18 cellular contexts compared by ENCODE assay signal in genomic region chr4:5870701-5871100, GRCh38. TPM values are rescaled to one million over a fixed set of nuclear protein-coding genes. Genes with fewer than 3 reads are reported as not detected.
"Had no signal": no experiment of that assay in that cellular context is flagged by ENCODE, and none has a peak within 500 bp of the region (broad histone marks: within the 10 kb centered on the region; RNA-seq: fewer than 3 reads in every experiment).

No MANE protein-coding gene starts in this region.

- H3K27ac Mint-ChIP-seq: activated CD4-positive, alpha-beta memory T cell treated with anti-CD3 and anti-CD28 coated beads for 36 hours; activated naive CD4-positive, alpha-beta T cell treated with anti-CD3 and anti-CD28 coated beads, Interleukin-2, amount 50 U/mL, for 72 hours; natural killer cell treated with Interleukin-12 subunit alpha and Interleukin-12 subunit beta and Interleukin-15 and Interleukin-18, amount 100 ng/mL, for 72 hours had no signal

- ATAC-seq: activated naive CD4-positive, alpha-beta T cell treated with anti-CD3 and anti-CD28 coated beads, Interleukin-2, amount 50 U/mL, for 72 hours; left lung; natural killer cell treated with Interleukin-12 subunit alpha and Interleukin-12 subunit beta and Interleukin-15 and Interleukin-18, amount 100 ng/mL, for 72 hours had no signal

- H3K36me3 ChIP-seq: esophagus muscularis mucosa, left lung, stomach, upper lobe of left lung had no signal

- H3K4me1 ChIP-seq: stomach, testis had no signal

- H3K4me3 ChIP-seq: coronary artery, esophagus muscularis mucosa, left lung, skin epidermis, stomach, testis, upper lobe of left lung had no signal

- H3K4me3 Mint-ChIP-seq: activated CD4-positive, alpha-beta memory T cell treated with anti-CD3 and anti-CD28 coated beads for 36 hours; natural killer cell treated with Interleukin-12 subunit alpha and Interleukin-12 subunit beta and Interleukin-15 and Interleukin-18, amount 100 ng/mL, for 72 hours had no signal

- H3K27me3 ChIP-seq: left lung, testis, upper lobe of left lung had no signal

- H3K9me3 ChIP-seq: esophagus muscularis mucosa, left lung, testis, upper lobe of left lung had no signal

- H3K27ac ChIP-seq: coronary artery, esophagus muscularis mucosa, left lung, skin epidermis, stomach, testis, upper lobe of left lung, VCaP had no signal

- H3K36me3 Mint-ChIP-seq: activated CD4-positive, alpha-beta memory T cell treated with anti-CD3 and anti-CD28 coated beads for 36 hours; natural killer cell treated with Interleukin-12 subunit alpha and Interleukin-12 subunit beta and Interleukin-15 and Interleukin-18, amount 100 ng/mL, for 72 hours had no signal

- H3K9me3 Mint-ChIP-seq: natural killer cell treated with Interleukin-12 subunit alpha and Interleukin-12 subunit beta and Interleukin-15 and Interleukin-18, amount 100 ng/mL, for 72 hours had no signal

- DNase-seq: activated CD4-positive, alpha-beta memory T cell treated with anti-CD3 and anti-CD28 coated beads for 36 hours; activated CD4-positive, alpha-beta T cell treated with anti-CD3 and anti-CD28 coated beads for 1 hour; activated gamma-delta T cell; activated T-cell treated with anti-CD3 and anti-CD28 coated beads, Interleukin-2, amount 50 U/mL, for 48 hours; effector CD4-positive, alpha-beta T cell; hippocampal formation; left lung; mesenchymal stem cell; occipital lobe; stomach; testis had no signal

RNA-seq across cellular contexts. Expression of gene CRMP1, which starts 22.2 kb away (rescaled TPM):
- total RNA-seq: activated CD4-positive, alpha-beta memory T cell treated with anti-CD3 and anti-CD28 coated beads for 36 hours; activated naive CD4-positive, alpha-beta T cell treated with anti-CD3 and anti-CD28 coated beads, Interleukin-2, amount 50 U/mL, for 72 hours; natural killer cell treated with Interleukin-12 subunit alpha and Interleukin-12 subunit beta and Interleukin-15 and Interleukin-18, amount 100 ng/mL, for 72 hours had no signal
